20 cellular contexts compared by ENCODE assay signal in the genomic region with DNA sequence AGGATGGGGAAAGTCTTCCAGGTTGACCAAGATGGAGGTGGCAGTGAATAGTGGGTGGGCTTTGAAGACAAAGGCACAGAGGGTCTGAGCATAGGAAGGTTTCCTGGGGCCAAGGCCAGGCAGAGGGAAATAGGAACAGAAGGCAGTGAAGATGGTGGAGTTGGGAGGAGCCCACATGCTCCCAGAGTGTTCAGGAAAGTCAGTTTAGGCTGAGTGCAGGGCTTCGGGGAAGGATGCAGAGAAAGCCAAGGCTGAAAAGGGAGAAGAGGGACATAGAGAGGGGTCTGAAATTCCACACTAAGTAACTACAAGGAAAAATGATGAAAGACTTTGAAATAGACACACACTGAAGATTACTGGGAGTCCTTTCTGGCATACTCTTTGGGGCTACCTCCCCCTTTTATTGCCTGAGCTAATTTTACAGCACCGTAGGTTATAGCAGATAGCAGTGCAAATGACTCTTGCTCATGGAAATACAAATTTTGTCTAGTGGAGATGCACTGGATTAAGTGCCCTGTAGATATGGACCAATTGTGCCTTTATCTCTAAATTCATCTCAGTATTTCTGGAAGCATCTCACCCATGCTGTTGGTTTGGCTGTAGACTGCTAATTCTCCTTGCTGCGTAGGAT. TPM values are rescaled to one million over a fixed set of nuclear protein-coding genes. Genes with fewer than 3 reads are reported as not detected.
DNase-seq lines count a peak whose midpoint lies in the region; ATAC-seq, FAIRE-seq and TF ChIP-seq lines count a peak whose summit lies in the region.
"Had no signal": no experiment of that assay in that cellular context is flagged by ENCODE, and none has a peak within 500 bp of the region (broad histone marks: within the 10 kb centered on the region; RNA-seq: fewer than 3 reads in every experiment).

No MANE protein-coding gene starts in this region.

- no peaks in the 10 kb centered on the region for H3K9me3 Mint-ChIP-seq in stimulated activated naive CD8-positive, alpha-beta T cell treated with anti-CD3 and anti-CD28 coated beads, Interleukin-15, Interleukin-2, amounts not matched to agents 100 ng/mL and 50 ng/mL, for 24 hours
- H3K9me3 Mint-ChIP-seq in stimulated activated naive CD8-positive, alpha-beta T cell treated with anti-CD3 and anti-CD28 coated beads, Interleukin-15, amount 100 ng/mL, for 72 hours: no peaks in the 10 kb centered on the region
- H3K9me3 Mint-ChIP-seq: HFFc6 had no signal

- in situ Hi-C loops in K562 (cut with MboI): no loop called here

- no peaks in the 10 kb centered on the region; a peak in 1 of 5 replicates for H3K4me1 ChIP-seq in K562 (replicated peaks in 1 of 2; ENCODE audit: control insufficient read depth in 2 of 2, insufficient read depth in 2 of 2, low read length in 2 of 2)
- peaks cover 11% of the 10 kb centered on the region for H3K4me1 ChIP-seq in left ventricle myocardium inferior

- no peaks in the 10 kb centered on the region for H3K36me3 ChIP-seq in K562 (ENCODE audit: control insufficient read depth, insufficient read depth, low read length)
- H3K36me3 ChIP-seq in left ventricle myocardium inferior: no peaks in the 10 kb centered on the region
- H3K36me3 ChIP-seq: MG63 had no signal

- H3K9me3 ChIP-seq in K562 (replicated peaks; ENCODE audit: control insufficient read depth, insufficient read depth, low read depth, low read length) (no peaks in the 10 kb centered on the region), left ventricle myocardium inferior (replicated peaks) (no peaks in the 10 kb centered on the region)
- H3K9me3 ChIP-seq: MG63 had no signal

- no peak overlapping the region for H3K27ac Mint-ChIP-seq in stimulated activated naive CD8-positive, alpha-beta T cell treated with anti-CD3 and anti-CD28 coated beads, Interleukin-15, Interleukin-2, amounts not matched to agents 100 ng/mL and 50 ng/mL, for 24 hours
- no peak overlapping the region for H3K27ac Mint-ChIP-seq in stimulated activated naive CD8-positive, alpha-beta T cell treated with anti-CD3 and anti-CD28 coated beads, Interleukin-15, amount 100 ng/mL, for 72 hours
- H3K27ac Mint-ChIP-seq: HFFc6 had no signal

- no peak overlapping the region for H3K4me2 ChIP-seq in K562 (ENCODE audit: insufficient read depth, low read length)
- H3K4me2 ChIP-seq: KMS-11 had no signal

- peaks cover 20% of the 10 kb centered on the region for H3K4me1 Mint-ChIP-seq in stimulated activated naive CD8-positive, alpha-beta T cell treated with anti-CD3 and anti-CD28 coated beads, Interleukin-15, Interleukin-2, amounts not matched to agents 100 ng/mL and 50 ng/mL, for 24 hours (ENCODE audit: low read depth)
- peaks cover 14% of the 10 kb centered on the region for H3K4me1 Mint-ChIP-seq in stimulated activated naive CD8-positive, alpha-beta T cell treated with anti-CD3 and anti-CD28 coated beads, Interleukin-15, amount 100 ng/mL, for 72 hours

- no peak for FAIRE-seq in K562 (lab: Jason Lieb, UNC)

- TF ChIP-seq EP300 in K562 (IDR thresholded peaks at IDR 0.05; ENCODE audit: low read length): no peak; the same call in 1 of the 2 replicates

- POLR2A ChIA-PET in K562 (lab: Yijun Ruan, JAX): interaction anchor here (0.6 kb wide), 1 partner anchor 103 kb away, joined by 3 read pairs; no protein-coding TSS in a partner anchor

- no peaks in the 10 kb centered on the region for H3K36me3 Mint-ChIP-seq in stimulated activated naive CD8-positive, alpha-beta T cell treated with anti-CD3 and anti-CD28 coated beads, Interleukin-15, Interleukin-2, amounts not matched to agents 100 ng/mL and 50 ng/mL, for 24 hours (ENCODE audit: low read depth)

- WGBS in K562 (ENCODE audit: insufficient coverage, low coverage, missing lambda C conversion rate): 4% methylated on average over 3 of the region's 3 CpGs

- no peaks in the 10 kb centered on the region for H4K20me1 ChIP-seq in K562 (replicated peaks; ENCODE audit: control insufficient read depth, insufficient read depth, low read length)

- H3K27me3 Mint-ChIP-seq in stimulated activated naive CD8-positive, alpha-beta T cell treated with anti-CD3 and anti-CD28 coated beads, Interleukin-15, Interleukin-2, amounts not matched to agents 100 ng/mL and 50 ng/mL, for 24 hours: peaks cover 7% of the 10 kb centered on the region
- H3K27me3 Mint-ChIP-seq in stimulated activated naive CD8-positive, alpha-beta T cell treated with anti-CD3 and anti-CD28 coated beads, Interleukin-15, amount 100 ng/mL, for 72 hours: peaks cover 20% of the 10 kb centered on the region

- H3K4me3 Mint-ChIP-seq in stimulated activated naive CD8-positive, alpha-beta T cell treated with anti-CD3 and anti-CD28 coated beads, Interleukin-15, Interleukin-2, amounts not matched to agents 100 ng/mL and 50 ng/mL, for 24 hours: peak overlapping the region; percentile 46
- no peak overlapping the region for H3K4me3 Mint-ChIP-seq in stimulated activated naive CD8-positive, alpha-beta T cell treated with anti-CD3 and anti-CD28 coated beads, Interleukin-15, amount 100 ng/mL, for 72 hours
- H3K4me3 Mint-ChIP-seq: HFFc6 had no signal

- H3K9ac ChIP-seq in K562 (ENCODE audit: insufficient read depth in 1 of 2, low read depth in 2 of 2, low read length in 2 of 2): no peak overlapping the region
- H3K9ac ChIP-seq: KMS-11 had no signal

- no peak for TF ChIP-seq POLR2A in K562 (conservative IDR thresholded peaks at IDR 0.05)

- no peaks in the 10 kb centered on the region for H3K79me2 ChIP-seq in K562 (ENCODE audit: control insufficient read depth, insufficient read depth, low read length)

- CTCF ChIA-PET in K562 (lab: Yijun Ruan, JAX; ENCODE audit: low intra/inter-chr PET ratio): no interaction called here

- intact Hi-C loops in K562 (cut with micrococcal nuclease): no loop called here
- intact Hi-C loops in left ventricle myocardium inferior (cut with micrococcal nuclease): no loop called here

- no peaks in the 10 kb centered on the region for H3K9me1 ChIP-seq in K562 (ENCODE audit: control insufficient read depth, insufficient read depth, low read length)

- TF ChIP-seq CTCF in K562 (IDR thresholded peaks at IDR 0.05 in 2 of 3, conservative IDR thresholded peaks at IDR 0.05 in 1 of 3; ENCODE audit: insufficient read depth in 2 of 3, low read depth in 1 of 3, low read length in 3 of 3) (no peak), left ventricle myocardium inferior (IDR thresholded peaks at IDR 0.05; ENCODE audit: borderline replicate concordance) (no peak)

- no peak overlapping the region for H3K4me3 ChIP-seq in K562
- H3K4me3 ChIP-seq in left ventricle myocardium inferior: no peak overlapping the region
- H3K4me3 ChIP-seq: MG63 had no signal

- no peak overlapping the region for H2AFZ ChIP-seq in K562 (ENCODE audit: low read depth, low read length)

- no TSS peak for BruUV-seq in K562 (replicated peaks; lab: Mats Ljungman, UMichigan)

- no peak for TF ChIP-seq RAD21 in K562 (CRISPR knock-in tag; conservative IDR thresholded peaks at IDR 0.05 in 1 of 2, IDR thresholded peaks at IDR 0.05 in 1 of 2)

- H3K27me3 ChIP-seq in K562 (ENCODE audit: control insufficient read depth in 2 of 2, insufficient read depth in 2 of 2, low read length in 2 of 2): peaks cover 9 to 38% of the 10 kb centered on the region in 2 experiments
- H3K27me3 ChIP-seq in left ventricle myocardium inferior (ENCODE audit: low read depth): no peaks in the 10 kb centered on the region
- H3K27me3 ChIP-seq: MG63 had no signal

- ATAC-seq in stimulated activated naive CD8-positive, alpha-beta T cell treated with anti-CD3 and anti-CD28 coated beads, Interleukin-15, amount 100 ng/mL, for 72 hours: no peak
- ATAC-seq in K562 (no peak), left lobe of liver (no peak), GM21717 (IDR thresholded peaks at IDR 0.05; ENCODE audit: unreplicated experiment) (no peak)
- ATAC-seq: PC-3 had no signal

- H3K27ac ChIP-seq in K562 (ENCODE audit: extremely low read depth, low read depth, low read length): no peak overlapping the region
- no peak overlapping the region for H3K27ac ChIP-seq in left ventricle myocardium inferior (replicated peaks)
- H3K27ac ChIP-seq: KMS-11 had no signal

- DNase-seq in stimulated activated naive CD8-positive, alpha-beta T cell treated with anti-CD3 and anti-CD28 coated beads, Interleukin-15, amount 100 ng/mL, for 72 hours: no peak
- DNase-seq in K562 (ENCODE audit: extremely low read depth in 1 of 4, low spot score in 3 of 4): no peak
- DNase-seq in left lobe of liver (ENCODE audit: low spot score): peak; percentile 22
- DNase-seq in left ventricle myocardium inferior: no peak
- no peak for DNase-seq in central memory CD4-positive, alpha-beta T cell
- DNase-seq: DMS153, EL, GOT3, HFFc6, MG63, NCI-H1092 treated with DMSO at 0.1 percent for 48 hours, NCI-H1694, NCI-H345, NCI-H69, PC-3 had no signal

RNA-seq across cellular contexts. Expression of a gene that starts 3.8 kb away (rescaled TPM):
- total RNA-seq in K562 (2011; cell fraction: chromatin; rRNA removed; ENCODE audit: low replicate concordance): not detected in 2 replicates
- not detected in 2 replicates for total RNA-seq in K562 (2011; cell fraction: nucleolus; rRNA removed)
- total RNA-seq in K562 (2011; cell fraction: nucleoplasm; rRNA removed): not detected in 2 replicates
- total RNA-seq in K562 (2014; rRNA removed) (not detected in 2 replicates), K562 (2014; rRNA removed; fragmentation: Illumina TruSeq; extraction: Trizol) (not detected in 2 replicates), K562 (2015; rRNA removed; fragmentation: Illumina TruSeq; extraction: Trizol) (not detected in 2 replicates), K562 (2021) (not detected in 2 replicates), left lobe of liver (0.43 TPM), left ventricle myocardium inferior (0.82 TPM)
- polyA plus RNA-seq in K562 (2011; rRNA removed) (0.21 TPM in 1 of 2 replicates, not detected in the other), K562 (2014; fragmentation: Illumina TruSeq; extraction: Trizol) (not detected in 2 replicates), K562 (2014; fragmentation: Nextera tagmentation; extraction: Ambion mirVana) (not detected), K562 (2014; rRNA removed) (0.03 TPM in 1 of 2 replicates, not detected in the other)
- polyA plus RNA-seq in K562 (2011; cell fraction: cytosol; rRNA removed): not detected in 2 replicates
- not detected in 2 replicates for polyA plus RNA-seq in K562 (2011; cell fraction: nucleus; rRNA removed)
- polyA plus RNA-seq in K562 (2012): 0.17 TPM in 1 of 2 replicates, not detected in the other
- not detected in 2 replicates for polyA minus RNA-seq in K562 (2011; rRNA and poly(A)+ RNA removed)
- not detected in 2 replicates for polyA minus RNA-seq in K562 (2011; cell fraction: cytosol; rRNA and poly(A)+ RNA removed)
- polyA minus RNA-seq in K562 (2011; cell fraction: nucleus; rRNA and poly(A)+ RNA removed): not detected in 2 replicates
- total RNA-seq: HFFc6, PC-3 had no signal
- polyA plus RNA-seq: AG04450 had no signal

RNA-seq across cellular contexts. Expression of a gene that starts 53.4 kb away (rescaled TPM):
- not detected in 2 replicates for total RNA-seq in K562 (2011; cell fraction: chromatin; rRNA removed; ENCODE audit: low replicate concordance)
- not detected in 2 replicates for total RNA-seq in K562 (2011; cell fraction: nucleolus; rRNA removed)
- total RNA-seq in K562 (2011; cell fraction: nucleoplasm; rRNA removed): not detected in 2 replicates
- not detected in 2 replicates for total RNA-seq in K562 (2014; rRNA removed)
- total RNA-seq in K562 (2014; rRNA removed; fragmentation: Illumina TruSeq; extraction: Trizol): not detected in 2 replicates
- not detected in 2 replicates for total RNA-seq in K562 (2015; rRNA removed; fragmentation: Illumina TruSeq; extraction: Trizol)
- total RNA-seq in K562 (2021): not detected in 2 replicates
- not detected in 2 replicates for polyA plus RNA-seq in K562 (2011; rRNA removed)
- 0.04 TPM in 1 of 2 replicates, not detected in the other for polyA plus RNA-seq in K562 (2011; cell fraction: cytosol; rRNA removed)
- not detected in 2 replicates for polyA plus RNA-seq in K562 (2011; cell fraction: nucleus; rRNA removed)
- polyA plus RNA-seq in K562 (2012): 0.09 TPM in 1 of 2 replicates, not detected in the other
- polyA plus RNA-seq in K562 (2014; fragmentation: Illumina TruSeq; extraction: Trizol): not detected in 2 replicates
- not detected for polyA plus RNA-seq in K562 (2014; fragmentation: Nextera tagmentation; extraction: Ambion mirVana)
- not detected in 2 replicates for polyA plus RNA-seq in K562 (2014; rRNA removed)
- not detected in 2 replicates for polyA minus RNA-seq in K562 (2011; rRNA and poly(A)+ RNA removed)
- not detected in 2 replicates for polyA minus RNA-seq in K562 (2011; cell fraction: cytosol; rRNA and poly(A)+ RNA removed)
- not detected in 2 replicates for polyA minus RNA-seq in K562 (2011; cell fraction: nucleus; rRNA and poly(A)+ RNA removed)
- total RNA-seq in left lobe of liver: not detected
- not detected for total RNA-seq in left ventricle myocardium inferior
- total RNA-seq: HFFc6, PC-3 had no signal
- polyA plus RNA-seq: AG04450, BJ had no signal
